19 cellular contexts compared by ENCODE assay signal in genomic region chr5:121500262-121500792, GRCh38.
"Had no signal": no experiment of that assay in that cellular context is flagged by ENCODE, and none has a peak within 500 bp of the region (broad histone marks: within the 10 kb centered on the region; RNA-seq: fewer than 3 reads in every experiment).

No MANE protein-coding gene starts in this region.

- H3K27me3 ChIP-seq: cardiac muscle cell, sigmoid colon, spleen, upper lobe of right lung had no signal

- FAIRE-seq: TTC549 had no signal

- H3K4me3 Mint-ChIP-seq: activated CD4-positive, alpha-beta T cell treated with anti-CD3 and anti-CD28 coated beads for 36 hours; activated T-helper 1 cell treated with anti-CD3 and anti-CD28 coated beads, Interleukin-12 subunit alpha, Interleukin-12 subunit beta, Interleukin-2, Interleukin-4 antibody, amounts not matched to agents 30 ng/mL and 10 ng/mL and 1 ng/mL, durations not matched to agents 14 hours and 24 hours and 36 hours; dendritic cell treated with granulocyte-macrophage colony-stimulating factor and Interleukin-4, amounts not matched to agents 40 ng/mL and 50 ng/mL, for 4 days; memory B cell; naive thymus-derived CD8-positive, alpha-beta T cell; stimulated activated naive B cell treated with anti-CD40 and anti-IgM and Interleukin-4, amounts not matched to agents 10 μg/mL and 1 μg/mL and 100 μg/mL, for 72 hours had no signal

- H3K4me3 ChIP-seq: cardiac muscle cell, sigmoid colon, spleen, upper lobe of right lung had no signal

- H3K9me3 ChIP-seq: spleen, upper lobe of right lung had no signal

- H3K27ac ChIP-seq: cardiac muscle cell, sigmoid colon, spleen, upper lobe of right lung had no signal

- DNase-seq: activated CD4-positive, alpha-beta T cell treated with anti-CD3 and anti-CD28 coated beads for 36 hours; activated CD4-positive, alpha-beta T cell treated with anti-CD3 and anti-CD28 coated beads, Interleukin-2, amount 50 U/mL, for 48 hours; activated gamma-delta T cell treated with Interleukin-2 at 50 U/mL for 16 hours; effector CD8-positive, alpha-beta T cell; foreskin fibroblast; hippocampal formation; left ventricle myocardium superior; naive thymus-derived CD8-positive, alpha-beta T cell; sigmoid colon; spleen; stimulated activated CD4-positive, alpha-beta T cell treated with anti-CD3 and anti-CD28 coated beads, Interleukin-4, amount 100 ng/mL, for 4 hours; stimulated activated naive B cell treated with anti-CD40 and anti-IgM and Interleukin-4, amounts not matched to agents 10 μg/mL and 1 μg/mL and 100 μg/mL, for 72 hours; upper lobe of right lung had no signal

- H3K36me3 ChIP-seq: cardiac muscle cell, sigmoid colon, spleen, upper lobe of right lung had no signal

- H3K4me1 ChIP-seq: sigmoid colon, spleen had no signal

- H3K36me3 Mint-ChIP-seq: activated naive CD4-positive, alpha-beta T cell treated with anti-CD3 and anti-CD28 coated beads, Interleukin-2, amount 50 U/mL, for 72 hours; memory B cell; naive thymus-derived CD8-positive, alpha-beta T cell; stimulated activated naive B cell treated with anti-CD40 and anti-IgM and Interleukin-4, amounts not matched to agents 10 μg/mL and 1 μg/mL and 100 μg/mL, for 72 hours had no signal

- H3K27me3 Mint-ChIP-seq: activated CD4-positive, alpha-beta T cell treated with anti-CD3 and anti-CD28 coated beads for 36 hours; dendritic cell treated with granulocyte-macrophage colony-stimulating factor and Interleukin-4, amounts not matched to agents 40 ng/mL and 50 ng/mL, for 4 days; memory B cell; naive thymus-derived CD8-positive, alpha-beta T cell; stimulated activated naive B cell treated with anti-CD40 and anti-IgM and Interleukin-4, amounts not matched to agents 10 μg/mL and 1 μg/mL and 100 μg/mL, for 72 hours had no signal

- H3K9me3 Mint-ChIP-seq: activated naive CD4-positive, alpha-beta T cell treated with anti-CD3 and anti-CD28 coated beads, Interleukin-2, amount 50 U/mL, for 72 hours; activated T-helper 1 cell treated with anti-CD3 and anti-CD28 coated beads, Interleukin-12 subunit alpha, Interleukin-12 subunit beta, Interleukin-2, Interleukin-4 antibody, amounts not matched to agents 30 ng/mL and 10 ng/mL and 1 ng/mL, durations not matched to agents 14 hours and 24 hours and 36 hours; dendritic cell treated with granulocyte-macrophage colony-stimulating factor and Interleukin-4, amounts not matched to agents 40 ng/mL and 50 ng/mL, for 4 days; stimulated activated naive B cell treated with anti-CD40 and anti-IgM and Interleukin-4, amounts not matched to agents 10 μg/mL and 1 μg/mL and 100 μg/mL, for 72 hours had no signal

- H3K4me1 Mint-ChIP-seq: activated CD4-positive, alpha-beta T cell treated with anti-CD3 and anti-CD28 coated beads for 36 hours; memory B cell; naive thymus-derived CD8-positive, alpha-beta T cell; stimulated activated naive B cell treated with anti-CD40 and anti-IgM and Interleukin-4, amounts not matched to agents 10 μg/mL and 1 μg/mL and 100 μg/mL, for 72 hours had no signal

- ATAC-seq: activated CD4-positive, alpha-beta T cell treated with anti-CD3 and anti-CD28 coated beads for 36 hours; activated naive CD4-positive, alpha-beta T cell treated with anti-CD3 and anti-CD28 coated beads, Interleukin-2, amount 50 U/mL, for 72 hours; left ventricle myocardium superior; naive thymus-derived CD8-positive, alpha-beta T cell; stimulated activated naive B cell treated with anti-CD40 and anti-IgM and Interleukin-4, amounts not matched to agents 10 μg/mL and 1 μg/mL and 100 μg/mL, for 72 hours; upper lobe of right lung had no signal

- H3K27ac Mint-ChIP-seq: activated CD4-positive, alpha-beta T cell treated with anti-CD3 and anti-CD28 coated beads for 36 hours; activated naive CD4-positive, alpha-beta T cell treated with anti-CD3 and anti-CD28 coated beads, Interleukin-2, amount 50 U/mL, for 72 hours; activated T-helper 1 cell treated with anti-CD3 and anti-CD28 coated beads, Interleukin-12 subunit alpha, Interleukin-12 subunit beta, Interleukin-2, Interleukin-4 antibody, amounts not matched to agents 30 ng/mL and 10 ng/mL and 1 ng/mL, durations not matched to agents 14 hours and 24 hours and 36 hours; dendritic cell treated with granulocyte-macrophage colony-stimulating factor and Interleukin-4, amounts not matched to agents 40 ng/mL and 50 ng/mL, for 4 days; memory B cell; naive thymus-derived CD8-positive, alpha-beta T cell; stimulated activated naive B cell treated with anti-CD40 and anti-IgM and Interleukin-4, amounts not matched to agents 10 μg/mL and 1 μg/mL and 100 μg/mL, for 72 hours had no signal
